11 cellular contexts compared by ENCODE assay signal in the genomic region with DNA sequence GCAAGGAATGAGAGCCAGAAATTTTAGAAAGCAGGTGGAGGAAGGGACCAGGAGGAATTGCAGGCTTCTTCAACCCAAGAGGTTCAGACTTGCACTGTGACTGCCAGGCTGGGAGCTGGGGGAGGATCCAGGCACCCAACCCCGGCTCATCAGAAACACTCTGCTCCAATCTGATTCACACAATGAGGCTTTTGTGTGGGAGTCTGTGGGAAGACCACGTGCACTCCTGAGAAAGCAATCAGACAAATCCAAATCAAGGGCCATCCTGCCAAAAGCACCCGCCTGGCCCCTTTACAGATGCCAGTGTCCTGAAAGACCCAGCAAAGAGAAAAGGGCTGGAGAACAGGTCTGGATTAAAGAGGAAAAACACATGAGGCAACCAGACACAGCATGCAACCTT. TPM values are rescaled to one million over a fixed set of nuclear protein-coding genes. Genes with fewer than 3 reads are reported as not detected.
DNase-seq lines count a peak whose midpoint lies in the region; ATAC-seq and TF ChIP-seq lines count a peak whose summit lies in the region.
"Had no signal": no experiment of that assay in that cellular context is flagged by ENCODE, and none has a peak within 500 bp of the region (broad histone marks: within the 10 kb centered on the region; RNA-seq: fewer than 3 reads in every experiment).

No MANE protein-coding gene starts in this region.

- no peaks in the 10 kb centered on the region for H3K27me3 ChIP-seq in CD4-positive, alpha-beta T cell (ENCODE audit: control insufficient read depth, insufficient read depth, low read length)
- H3K27me3 ChIP-seq: brain microvascular endothelial cell had no signal

- H3K4me3 Mint-ChIP-seq in CD4-positive, alpha-beta T cell = no peak overlapping the region
- H3K4me3 Mint-ChIP-seq: CD8-positive, alpha-beta T cell had no signal

- intact Hi-C loops in CD4-positive, alpha-beta T cell (cut with DNase I, micrococcal nuclease) = no loop called here

- H3K27ac Mint-ChIP-seq in CD4-positive, alpha-beta T cell = no peak overlapping the region
- H3K27ac Mint-ChIP-seq: CD8-positive, alpha-beta T cell had no signal

- CTCF ChIA-PET in CD4-positive, alpha-beta T cell (lab: Charles Lee) = no interaction called here

- no peak for TF ChIP-seq POLR2A in erythroblast (IDR thresholded peaks at IDR 0.05; ENCODE audit: low read length)

- H3K27me3 Mint-ChIP-seq in CD4-positive, alpha-beta T cell = no peaks in the 10 kb centered on the region

- H3K27ac ChIP-seq in CD4-positive, alpha-beta T cell (ENCODE audit: low read depth, low read length) = no peak overlapping the region
- H3K27ac ChIP-seq: brain microvascular endothelial cell had no signal

- no peaks in the 10 kb centered on the region for H3K4me1 Mint-ChIP-seq in CD4-positive, alpha-beta T cell (ENCODE audit: low read depth)

- no peak for ATAC-seq in GM18907 (IDR thresholded peaks at IDR 0.05; ENCODE audit: unreplicated experiment)
- no peak for ATAC-seq in CD4-positive, alpha-beta T cell (ENCODE audit: poor library complexity)
- ATAC-seq: CD8-positive, alpha-beta T cell had no signal

- POLR2A ChIA-PET in CD4-positive, alpha-beta T cell (lab: Charles Lee) = no interaction called here

- no peaks in the 10 kb centered on the region for H3K36me3 Mint-ChIP-seq in CD4-positive, alpha-beta T cell (ENCODE audit: low read depth)
- H3K36me3 Mint-ChIP-seq: CD8-positive, alpha-beta T cell had no signal

- DNase-seq in GM03348 (ENCODE audit: low spot score) (peak; percentile 33), astrocyte of the hippocampus (ENCODE audit: low read depth, low spot score) (peak; percentile 72), hippocampal formation (lab: John Stamatoyannopoulos, UW) (peak; percentile 87 to 97), putamen (ENCODE audit: low spot score) (peak; percentile 97), NCI-H748 treated with DMSO at 0.1 percent for 48 hours (lab: John Stamatoyannopoulos, UW) (no peak), erythroblast (lab: John Stamatoyannopoulos, UW) (no peak)
- DNase-seq in CD4-positive, alpha-beta T cell = no peak
- DNase-seq: brain microvascular endothelial cell; CD8-positive, alpha-beta T cell; NCI-H2107 had no signal

- TF ChIP-seq CTCF in CD4-positive, alpha-beta T cell (IDR thresholded peaks at IDR 0.05) = no peak

- H3K9me3 ChIP-seq in CD4-positive, alpha-beta T cell (ENCODE audit: control insufficient read depth, low read length) = no peaks in the 10 kb centered on the region

- H3K9me3 Mint-ChIP-seq in CD4-positive, alpha-beta T cell = no peaks in the 10 kb centered on the region
- H3K9me3 Mint-ChIP-seq: CD8-positive, alpha-beta T cell had no signal

RNA-seq across cellular contexts. Expression of a gene that starts 16.0 kb away (rescaled TPM):
- 1 to 10 TPM; 2.3 to 3.7 TPM for total RNA-seq in CD4-positive, alpha-beta T cell

Comparison
In these comparisons a context has a peak if more than half of its experiments do, and no peak if none do; other contexts are left out.
1. DNase-seq: peak in GM03348 (single experiment), astrocyte of the hippocampus (single experiment), hippocampal formation (2 of 2) and putamen (single experiment); none in NCI-H748 treated with DMSO at 0.1 percent for 48 hours (single experiment), erythroblast (0 of 2) and CD4-positive, alpha-beta T cell (0 of 10).